Comparison of ENCODE assay signal across 8 cellular contexts in genomic region chr14:54722791-54723432, GRCh38.
DNase-seq lines count a peak whose midpoint lies in the region; ATAC-seq, FAIRE-seq and TF ChIP-seq lines count a peak whose summit lies in the region.

No MANE protein-coding gene starts in this region.

- H3K9me3 Mint-ChIP-seq in natural killer cell treated with Interleukin-12 subunit alpha and Interleukin-12 subunit beta and Interleukin-15 and Interleukin-18, amount 100 ng/mL, for 72 hours = no peaks in the 10 kb centered on the region

- no peak overlapping the region for H3K27ac Mint-ChIP-seq in natural killer cell treated with Interleukin-12 subunit alpha and Interleukin-12 subunit beta and Interleukin-15 and Interleukin-18, amount 100 ng/mL, for 72 hours

- H3K9me3 ChIP-seq in HepG2 (ENCODE audit: low read length) = no peaks in the 10 kb centered on the region

- DNase-seq in CD1c-positive myeloid dendritic cell (ENCODE audit: extremely low spot score) (peak; percentile 10), HCEC 1CT (peak; percentile 47), HepG2 (ENCODE audit: low spot score) (peak; percentile 28), NCI-H146 (lab: John Stamatoyannopoulos, UW) (no peak)
- no peak for DNase-seq in natural killer cell treated with Interleukin-12 subunit alpha and Interleukin-12 subunit beta and Interleukin-15 and Interleukin-18, amount 100 ng/mL, for 72 hours (ENCODE audit: low spot score)
- no peak for DNase-seq in stimulated activated CD8-positive, alpha-beta memory T cell treated with anti-CD3 and anti-CD28 coated beads, Interleukin-4, amount 100 ng/mL, for 48 hours

- no TSS peak for BruUV-seq in HepG2 (replicated peaks; lab: Mats Ljungman, UMichigan)

- H3K4me3 ChIP-seq in WI38 (ENCODE audit: low read depth, low read length) (no peak overlapping the region), HepG2 (replicated peaks in 1 of 3; ENCODE audit: insufficient read depth in 1 of 3, low read depth in 2 of 3, low read length in 3 of 3) (no peak overlapping the region)

- peaks cover 45% of the 10 kb centered on the region for H3K4me1 ChIP-seq in HepG2 (ENCODE audit: insufficient read depth, low read length)

- H4K20me1 ChIP-seq in HepG2 (ENCODE audit: insufficient read depth, low read length) = peaks cover 14% of the 10 kb centered on the region; the same call in 1 of the 2 replicates

- in situ Hi-C loops in HepG2 (cut with HindIII; ENCODE audit: extremely low pct_ligation_motif_present, low pct_unique_long_range_greater_than_20kb) = no loop called here

- H3K4me3 Mint-ChIP-seq in natural killer cell treated with Interleukin-12 subunit alpha and Interleukin-12 subunit beta and Interleukin-15 and Interleukin-18, amount 100 ng/mL, for 72 hours = no peak overlapping the region

- TF ChIP-seq CTCF in WI38 (IDR thresholded peaks at IDR 0.05; ENCODE audit: low read depth, low read length) (0 out of 2 replicates have a peak, but pooled peaks have one; percentile 12), HepG2 (CRISPR knock-in tag; IDR thresholded peaks at IDR 0.05) (peak; percentile 45)

- ATAC-seq in HepG2 (peak; percentile 51; the same call in 2 of the 3 replicates), HG03025 (IDR thresholded peaks at IDR 0.05; ENCODE audit: low FRiP score, unreplicated experiment) (no peak)
- ATAC-seq in natural killer cell treated with Interleukin-12 subunit alpha and Interleukin-12 subunit beta and Interleukin-15 and Interleukin-18, amount 100 ng/mL, for 72 hours = no peak

- H3K9ac ChIP-seq in HepG2 (ENCODE audit: insufficient read depth, low read depth, low read length) = no peak overlapping the region

- no peak overlapping the region for H2AFZ ChIP-seq in HepG2 (ENCODE audit: low read length)

- H3K4me1 Mint-ChIP-seq in natural killer cell treated with Interleukin-12 subunit alpha and Interleukin-12 subunit beta and Interleukin-15 and Interleukin-18, amount 100 ng/mL, for 72 hours (ENCODE audit: low read depth in 2 of 2) = no peaks in the 10 kb centered on the region

- peaks cover 44 to 68% of the 10 kb centered on the region in 2 donors for H3K27me3 Mint-ChIP-seq in natural killer cell treated with Interleukin-12 subunit alpha and Interleukin-12 subunit beta and Interleukin-15 and Interleukin-18, amount 100 ng/mL, for 72 hours

- 88% methylated on average over 4 of the region's 4 CpGs for WGBS in HepG2 (ENCODE audit: low lambda C conversion rate)

- POLR2A ChIA-PET in HepG2 (lab: Yijun Ruan, JAX) = interaction anchor here (1.0 kb wide), 1 partner anchor 157 kb away, joined by 3 read pairs; no protein-coding TSS in a partner anchor

- FAIRE-seq in HepG2 (lab: Jason Lieb, UNC) = no peak

- TF ChIP-seq RAD21 in HepG2 (CRISPR knock-in tag; IDR thresholded peaks at IDR 0.05) = no peak

- peaks cover 0 to 2% of the 10 kb centered on the region in 2 experiments; a peak in 2 of 5 replicates for H3K36me3 ChIP-seq in HepG2 (replicated peaks in 1 of 2; ENCODE audit: control insufficient read depth in 1 of 2, insufficient read depth in 2 of 2, low read length in 2 of 2)

- no peaks in the 10 kb centered on the region for H3K27me3 ChIP-seq in HepG2 (ENCODE audit: control insufficient read depth in 1 of 2, insufficient read depth in 2 of 2, low read length in 2 of 2)

- no peak overlapping the region for H3K4me2 ChIP-seq in HepG2 (ENCODE audit: low read depth, low read length)

- H3K27ac ChIP-seq in HepG2 (ENCODE audit: extremely low read length, insufficient read depth, low read length) = no peak overlapping the region

- H3K36me3 Mint-ChIP-seq in natural killer cell treated with Interleukin-12 subunit alpha and Interleukin-12 subunit beta and Interleukin-15 and Interleukin-18, amount 100 ng/mL, for 72 hours = no peaks in the 10 kb centered on the region

- H3K79me2 ChIP-seq in HepG2 (ENCODE audit: insufficient read depth, low read length) = peaks cover 11% of the 10 kb centered on the region

- TF ChIP-seq EP300 in HepG2 (IDR thresholded peaks at IDR 0.05; ENCODE audit: low read depth in 2 of 2, low read length in 2 of 2) (no peak), HepG2 (CRISPR knock-in tag; IDR thresholded peaks at IDR 0.05; ENCODE audit: borderline replicate concordance) (no peak)

- no peak for TF ChIP-seq POLR2A in HepG2 (IDR thresholded peaks at IDR 0.05; ENCODE audit: insufficient read depth in 1 of 2, low read depth in 2 of 2, low read length in 2 of 2)

- intact Hi-C loops in HepG2 (cut with micrococcal nuclease; ENCODE audit: unreplicated experiment) = no loop called here

- CTCF ChIA-PET in HepG2 (lab: Yijun Ruan, JAX; ENCODE audit: low intra/inter-chr PET ratio, low total read pairs) = interaction anchor here (1.3 kb wide), 1 partner anchor 159 kb away, joined by 5 read pairs; no protein-coding TSS in a partner anchor

TF ChIP-seq in HepG2, 621 proteins besides CTCF, POLR2A, EP300 and RAD21:
- TF ChIP-seq, protein P1, sequence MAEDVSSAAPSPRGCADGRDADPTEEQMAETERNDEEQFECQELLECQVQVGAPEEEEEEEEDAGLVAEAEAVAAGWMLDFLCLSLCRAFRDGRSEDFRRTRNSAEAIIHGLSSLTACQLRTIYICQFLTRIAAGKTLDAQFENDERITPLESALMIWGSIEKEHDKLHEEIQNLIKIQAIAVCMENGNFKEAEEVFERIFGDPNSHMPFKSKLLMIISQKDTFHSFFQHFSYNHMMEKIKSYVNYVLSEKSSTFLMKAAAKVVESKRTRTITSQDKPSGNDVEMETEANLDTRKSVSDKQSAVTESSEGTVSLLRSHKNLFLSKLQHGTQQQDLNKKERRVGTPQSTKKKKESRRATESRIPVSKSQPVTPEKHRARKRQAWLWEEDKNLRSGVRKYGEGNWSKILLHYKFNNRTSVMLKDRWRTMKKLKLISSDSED (CRISPR knock-in tag; IDR thresholded peaks at IDR 0.05) = no peak
- TF ChIP-seq GATAD2A (CRISPR knock-in tag; IDR thresholded peaks at IDR 0.05) (no peak), ZNF264 (CRISPR knock-in tag; IDR thresholded peaks at IDR 0.05) (no peak), STAG1 (CRISPR knock-in tag; IDR thresholded peaks at IDR 0.05) (peak; percentile 56)

Comparison
In these comparisons a context has a peak if more than half of its experiments do, and no peak if none do; other contexts are left out.
1. DNase-seq: peak in CD1c-positive myeloid dendritic cell (single experiment), HCEC 1CT (single experiment) and HepG2 (single experiment); none in NCI-H146 (single experiment), natural killer cell treated with Interleukin-12 subunit alpha and Interleukin-12 subunit beta and Interleukin-15 and Interleukin-18, amount 100 ng/mL, for 72 hours (single experiment) and stimulated activated CD8-positive, alpha-beta memory T cell treated with anti-CD3 and anti-CD28 coated beads, Interleukin-4, amount 100 ng/mL, for 48 hours (single experiment).